Comparison of ENCODE assay signal across 17 cellular contexts in genomic region chr11:132895340-132895739, GRCh38.
DNase-seq lines count a peak whose midpoint lies in the region; ATAC-seq and TF ChIP-seq lines count a peak whose summit lies in the region.
"Had no signal": no experiment of that assay in that cellular context is flagged by ENCODE, and none has a peak within 500 bp of the region (broad histone marks: within the 10 kb centered on the region; RNA-seq: fewer than 3 reads in every experiment).

No MANE protein-coding gene starts in this region.

- peak; percentile 39 for ATAC-seq in activated T-helper 17 cell treated with anti-CD3 and anti-CD28 coated beads, Interleukin-2, amount 50 U/mL, for 72 hours (replicated peaks)
- ATAC-seq in HG03095 (IDR thresholded peaks at IDR 0.05; ENCODE audit: unreplicated experiment) = no peak

- no peaks in the 10 kb centered on the region for H3K4me1 Mint-ChIP-seq in activated T-helper 17 cell treated with anti-CD3 and anti-CD28 coated beads, Interleukin-2, amount 50 U/mL, for 72 hours

- no peaks in the 10 kb centered on the region for H3F3A ChIP-seq in SK-N-SH (replicated peaks; ENCODE audit: insufficient read depth)

- no peak overlapping the region for H3K27ac ChIP-seq in HEK293 (ENCODE audit: extremely low read depth, low read depth, low read length)
- no peak overlapping the region for H3K27ac ChIP-seq in SK-N-SH (ENCODE audit: low read depth in 2 of 2, low read length in 1 of 2)
- H3K27ac ChIP-seq: BLaER1 treated with 17β-estradiol and CSF1 and Interleukin-3, amounts not matched to agents 10 nM and 100 nM; HL-60 had no signal

- no peaks in the 10 kb centered on the region for H3K27me3 ChIP-seq in SK-N-SH (ENCODE audit: insufficient read depth)
- H3K27me3 ChIP-seq: BLaER1 treated with 17β-estradiol and CSF1 and Interleukin-3, amounts not matched to agents 10 nM and 100 nM had no signal

- no peaks in the 10 kb centered on the region for H3K36me3 Mint-ChIP-seq in activated T-helper 17 cell treated with anti-CD3 and anti-CD28 coated beads, Interleukin-2, amount 50 U/mL, for 72 hours (ENCODE audit: low read depth)
- H3K36me3 Mint-ChIP-seq: activated naive CD8-positive, alpha-beta T cell; type B pancreatic cell had no signal

- no peak overlapping the region for H3K4me3 Mint-ChIP-seq in activated T-helper 17 cell treated with anti-CD3 and anti-CD28 coated beads, Interleukin-2, amount 50 U/mL, for 72 hours
- H3K4me3 Mint-ChIP-seq: activated naive CD8-positive, alpha-beta T cell; type B pancreatic cell had no signal

- CTCF ChIA-PET in HEK293 (lab: Yijun Ruan, JAX) (interaction anchor here (0.7 kb wide), 1 partner anchor 14 kb away, joined by 3 read pairs; no protein-coding TSS in a partner anchor), SK-N-SH (lab: Yijun Ruan, JAX) (interaction anchor here (1.1 to 1.6 kb wide), 2 partner anchors 19 to 45 kb away, joined by 3 to 5 read pairs; no protein-coding TSS in a partner anchor)

- DNase-seq in foreskin melanocyte (peak; percentile 85), retinal pigment epithelial cell (ENCODE audit: low read depth) (peak; percentile 91), ACHN (no peak), SK-N-SH (no peak), NCI-H1436 treated with DMSO at 0.1 percent for 48 hours (lab: John Stamatoyannopoulos, UW) (no peak)
- DNase-seq: activated T-cell treated with anti-CD3 and anti-CD28 coated beads, Interleukin-2, amount 50 U/mL, for 1 hour; effector CD8-positive, alpha-beta T cell; NCI-H2227 treated with DMSO at 0.1 percent for 48 hours; stimulated activated naive CD4-positive, alpha-beta T cell had no signal

- TF ChIP-seq CTCF in HEK293 (tag by site-specific recombination; IDR thresholded peaks at IDR 0.05) = no peak
- no peak for TF ChIP-seq CTCF in retinal pigment epithelial cell (conservative IDR thresholded peaks at IDR 0.05; ENCODE audit: low read depth, low read length)
- TF ChIP-seq CTCF in SK-N-SH (IDR thresholded peaks at IDR 0.05) = no peak

- 56% methylated on average over 3 of the region's 3 CpGs for WGBS in SK-N-SH (ENCODE audit: low lambda C conversion rate)

- no peaks in the 10 kb centered on the region for H4K20me1 ChIP-seq in SK-N-SH (ENCODE audit: insufficient read depth)
- H4K20me1 ChIP-seq: BLaER1 treated with 17β-estradiol and CSF1 and Interleukin-3, amounts not matched to agents 10 nM and 100 nM had no signal

- H3K9me3 ChIP-seq in HEK293 (ENCODE audit: control insufficient read depth, insufficient read depth, low read depth, low read length) (no peaks in the 10 kb centered on the region), SK-N-SH (no peaks in the 10 kb centered on the region)

- H3K4me1 ChIP-seq in HEK293 (ENCODE audit: control insufficient read depth, insufficient read depth, low read length) (no peaks in the 10 kb centered on the region), SK-N-SH (ENCODE audit: control insufficient read depth in 1 of 2, insufficient read depth in 2 of 2, low read depth in 1 of 2, low read length in 1 of 2) (no peaks in the 10 kb centered on the region)
- H3K4me1 ChIP-seq: BLaER1 treated with 17β-estradiol and CSF1 and Interleukin-3, amounts not matched to agents 10 nM and 100 nM had no signal

- in situ Hi-C loops in ACHN (cut with HindIII; ENCODE audit: low pct_ligation_motif_present, low pct_unique_long_range_greater_than_20kb, low sequenced_read_pairs) = no loop called here

- no peak overlapping the region for H3K27ac Mint-ChIP-seq in activated T-helper 17 cell treated with anti-CD3 and anti-CD28 coated beads, Interleukin-2, amount 50 U/mL, for 72 hours
- H3K27ac Mint-ChIP-seq: activated naive CD8-positive, alpha-beta T cell; progenitor cell of endocrine pancreas; type B pancreatic cell had no signal

- no peak overlapping the region for H3K4me3 ChIP-seq in HEK293 (ENCODE audit: low read depth, low read length)
- no peak overlapping the region for H3K4me3 ChIP-seq in retinal pigment epithelial cell (ENCODE audit: low read length)
- no peak overlapping the region for H3K4me3 ChIP-seq in SK-N-SH (ENCODE audit: low read depth in 2 of 2, low read length in 1 of 2)
- H3K4me3 ChIP-seq: BLaER1 treated with 17β-estradiol and CSF1 and Interleukin-3, amounts not matched to agents 10 nM and 100 nM had no signal

- POLR2A ChIA-PET in HEK293 (lab: Yijun Ruan, JAX) = no interaction called here
- POLR2A ChIA-PET in SK-N-SH (lab: Yijun Ruan, JAX) = no interaction called here

- TF ChIP-seq RAD21 in SK-N-SH (IDR thresholded peaks at IDR 0.05; ENCODE audit: low read length) = no peak

- TF ChIP-seq EP300 in SK-N-SH (IDR thresholded peaks at IDR 0.05; ENCODE audit: borderline replicate concordance in 1 of 2, low read depth in 1 of 2, low read length in 1 of 2) = no peak

- no peak overlapping the region for H2AFZ ChIP-seq in SK-N-SH (ENCODE audit: low read depth)

- H3K4me2 ChIP-seq in SK-N-SH = no peak overlapping the region
- H3K4me2 ChIP-seq: BLaER1 treated with 17β-estradiol and CSF1 and Interleukin-3, amounts not matched to agents 10 nM and 100 nM had no signal

- peaks cover under 1% of the 10 kb centered on the region for H3K27me3 Mint-ChIP-seq in activated T-helper 17 cell treated with anti-CD3 and anti-CD28 coated beads, Interleukin-2, amount 50 U/mL, for 72 hours
- H3K27me3 Mint-ChIP-seq: activated naive CD8-positive, alpha-beta T cell had no signal

- no peak overlapping the region for H3K9ac ChIP-seq in SK-N-SH
- H3K9ac ChIP-seq: BLaER1 treated with 17β-estradiol and CSF1 and Interleukin-3, amounts not matched to agents 10 nM and 100 nM had no signal

- no peaks in the 10 kb centered on the region for H3K79me2 ChIP-seq in SK-N-SH (ENCODE audit: insufficient read depth)

- H3K36me3 ChIP-seq in HEK293 (ENCODE audit: control insufficient read depth in 2 of 2, insufficient read depth in 1 of 2, low read length in 2 of 2) = no peaks in the 10 kb centered on the region
- H3K36me3 ChIP-seq in SK-N-SH (replicated peaks in 1 of 2; ENCODE audit: control insufficient read depth in 1 of 2, insufficient read depth in 2 of 2, low read length in 1 of 2) = no peaks in the 10 kb centered on the region
- H3K36me3 ChIP-seq: BLaER1 treated with 17β-estradiol and CSF1 and Interleukin-3, amounts not matched to agents 10 nM and 100 nM had no signal

- no peaks in the 10 kb centered on the region for H3K9me3 Mint-ChIP-seq in activated T-helper 17 cell treated with anti-CD3 and anti-CD28 coated beads, Interleukin-2, amount 50 U/mL, for 72 hours

- no peaks in the 10 kb centered on the region for H3K9me2 ChIP-seq in SK-N-SH

TF ChIP-seq in HEK293, 187 proteins besides CTCF, POLR2A, EP300 and RAD21:
- TF ChIP-seq PRDM6 (tag by site-specific recombination; IDR thresholded peaks at IDR 0.05) = no peak
- TF ChIP-seq ZNF777 (tag by site-specific recombination; IDR thresholded peaks at IDR 0.05; ENCODE audit: borderline replicate concordance) = no peak
- no peak for TF ChIP-seq ZNF621 (tag by site-specific recombination; IDR thresholded peaks at IDR 0.05)
- TF ChIP-seq TRIM28 (IDR thresholded peaks at IDR 0.05; ENCODE audit: borderline replicate concordance, low read length) = peak; percentile 30; the same call in 1 of the 2 replicates
TF ChIP-seq in HEK293: peak in this region for 1.

TF ChIP-seq in SK-N-SH, 30 proteins besides CTCF, POLR2A, EP300 and RAD21 (continues in another document):
- no peak for TF ChIP-seq GATA2 (CRISPR knock-in tag; IDR thresholded peaks at IDR 0.05)
- no peak for TF ChIP-seq MEF2A (IDR thresholded peaks at IDR 0.05; ENCODE audit: borderline replicate concordance, low read depth)
- no peak for TF ChIP-seq IRF3 (IDR thresholded peaks at IDR 0.05; ENCODE audit: low read depth, low read length)
- TF ChIP-seq FOXM1 (IDR thresholded peaks at IDR 0.05; ENCODE audit: low read depth) = no peak
- no peak for TF ChIP-seq RCOR1 (IDR thresholded peaks at IDR 0.05; ENCODE audit: low read length)
- no peak for TF ChIP-seq REST (IDR thresholded peaks at IDR 0.05; ENCODE audit: low read depth, low read length)
- TF ChIP-seq MXI1 (IDR thresholded peaks at IDR 0.05; ENCODE audit: low read depth, low read length) = no peak
- TF ChIP-seq SIN3A (IDR thresholded peaks at IDR 0.05; ENCODE audit: borderline replicate concordance, low read depth, low read length) = no peak
- TF ChIP-seq NFIC (IDR thresholded peaks at IDR 0.05; ENCODE audit: borderline replicate concordance) = no peak

Comparison
In these comparisons a context has a peak if more than half of its experiments do, and no peak if none do; other contexts are left out.
1. DNase-seq: peak in foreskin melanocyte (single experiment) and retinal pigment epithelial cell (single experiment); none in ACHN (single experiment), SK-N-SH (single experiment) and NCI-H1436 treated with DMSO at 0.1 percent for 48 hours (single experiment).